In genomic region chr17:5485270-5486205, GRCh38 we compare ENCODE assay signal across 8 cellular contexts. TPM values are rescaled to one million over a fixed set of nuclear protein-coding genes. Genes with fewer than 3 reads are reported as not detected.
A peak's percentile ranks its signal among the peaks of the same experiment; 100 is the strongest.
DNase-seq lines count a peak whose midpoint lies in the region; ATAC-seq and TF ChIP-seq lines count a peak whose summit lies in the region.

DERL2 (minus strand) TSS chr17:5486178; CDS start chr17:5486161, 17 bp downstream.

- TF ChIP-seq CTCF in GM06990 (IDR thresholded peaks at IDR 0.05; ENCODE audit: insufficient read depth, low read length, poor library complexity, severe bottlenecking) (no peak), retinal pigment epithelial cell (conservative IDR thresholded peaks at IDR 0.05; ENCODE audit: low read depth, low read length) (no peak)

- H3K27me3 ChIP-seq in GM06990 (replicated peaks; ENCODE audit: control insufficient read depth, insufficient read depth, low read length) (no peaks in the 10 kb centered on the region), right cardiac atrium (ENCODE audit: control insufficient read depth, insufficient read depth) (no peaks in the 10 kb centered on the region)

- ATAC-seq in GM21526 (IDR thresholded peaks at IDR 0.05; ENCODE audit: low FRiP score, unreplicated experiment) (peak; percentile 21), right cardiac atrium (peak; percentile 4 to 35)

- intact Hi-C loops in right cardiac atrium (cut with DNase I) = no loop called here

- peak within 1 kb of the TSS; percentile 99 for H3K4me3 ChIP-seq in GM06990 (replicated peaks; ENCODE audit: low read depth, low read length)
- H3K4me3 ChIP-seq in right cardiac atrium (ENCODE audit: low read length) = peak within 1 kb of the TSS; percentile 85
- peak within 1 kb of the TSS; percentile 92 for H3K4me3 ChIP-seq in retinal pigment epithelial cell (ENCODE audit: low read length)

- no peaks in the 10 kb centered on the region for H3K4me1 ChIP-seq in right cardiac atrium (ENCODE audit: control insufficient read depth, insufficient read depth, low read length)

- no peak for TF ChIP-seq EP300 in Ishikawa (IDR thresholded peaks at IDR 0.05; ENCODE audit: borderline replicate concordance)

- H3K9me3 ChIP-seq in right cardiac atrium (ENCODE audit: control insufficient read depth, low read length) = no peaks in the 10 kb centered on the region

- H3K27ac ChIP-seq in adipose tissue (ENCODE audit: low read depth, low read length) = peak within 1 kb of the TSS; percentile 94
- H3K27ac ChIP-seq in right cardiac atrium (ENCODE audit: low read length) = peak within 1 kb of the TSS; percentile 100

- WGBS in adipose tissue, 3 donors = 3 to 4% (median 4%) methylated on average over 27 to 29 of the region's 29 CpGs
- WGBS in right cardiac atrium = 5% methylated on average over 29 of the region's 29 CpGs

- no peak for TF ChIP-seq RAD21 in Ishikawa (IDR thresholded peaks at IDR 0.05; ENCODE audit: low read depth)

- DNase-seq in GM06990 (ENCODE audit: extremely low read depth, insufficient read length) (no peak), right cardiac atrium (no peak), retinal pigment epithelial cell (ENCODE audit: low read depth) (no peak), HuH-7 (ENCODE audit: low spot score) (no peak)
- DNase-seq in stimulated activated CD4-positive, alpha-beta T cell treated with anti-CD3 and anti-CD28 coated beads, Interleukin-12 subunit alpha, Interleukin-12 subunit beta, amount 100 ng/mL, for 4 hours = no peak

- peaks cover 10% of the 10 kb centered on the region for H3K36me3 ChIP-seq in GM06990 (ENCODE audit: control insufficient read depth, insufficient read depth, low read length)

TF ChIP-seq in Ishikawa, 13 proteins besides CTCF, POLR2A, EP300 and RAD21:
- no peak for TF ChIP-seq CREB1 (IDR thresholded peaks at IDR 0.05; ENCODE audit: low read depth)
- TF ChIP-seq TEAD4 (IDR thresholded peaks at IDR 0.05) = 0 out of 2 replicates have a peak, but pooled peaks have one; percentile 9
- no peak for TF ChIP-seq TCF12 (IDR thresholded peaks at IDR 0.05; ENCODE audit: low read depth)
- no peak for TF ChIP-seq EGR1 (IDR thresholded peaks at IDR 0.05)
- TF ChIP-seq YY1 (IDR thresholded peaks at IDR 0.05; ENCODE audit: low read depth) = peak; percentile 88
- no peak for TF ChIP-seq CEBPB (IDR thresholded peaks at IDR 0.05)
- TF ChIP-seq TAF1 (IDR thresholded peaks at IDR 0.05; ENCODE audit: low read depth) = peak; percentile 78

RNA-seq across cellular contexts. Expression of gene DERL2, which starts in this region (rescaled TPM):
- polyA plus RNA-seq in adipose tissue (10 to 100 TPM; 44.9 to 51.7 (median 45.5) TPM), right cardiac atrium (43.0 TPM)
- 10 to 100 TPM; 26.0 to 38.3 (median 34.9) TPM for total RNA-seq in right cardiac atrium
